Comparison of ENCODE assay signal across 15 cellular contexts in the genomic region with DNA sequence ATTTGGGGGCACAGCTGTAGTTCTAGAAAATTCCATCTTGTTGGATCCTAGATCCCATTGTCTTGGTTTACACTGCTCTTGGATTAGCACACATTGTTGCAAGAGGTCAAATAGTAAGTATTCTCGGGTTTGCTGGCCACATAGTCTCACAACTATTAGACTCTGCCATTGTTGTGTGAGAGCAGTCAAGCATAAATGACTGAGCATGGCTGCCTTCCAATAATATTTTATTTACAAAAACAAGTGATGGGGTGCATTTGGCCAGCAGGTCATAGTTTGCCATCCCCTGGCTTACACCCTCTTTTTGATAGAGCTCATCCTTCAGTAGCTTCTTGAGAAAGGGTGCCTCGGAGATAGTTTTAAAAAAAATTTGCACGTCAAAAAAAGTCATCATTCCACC.
DNase-seq lines count a peak whose midpoint lies in the region; ATAC-seq and TF ChIP-seq lines count a peak whose summit lies in the region.
"Had no signal": no experiment of that assay in that cellular context is flagged by ENCODE, and none has a peak within 500 bp of the region (broad histone marks: within the 10 kb centered on the region; RNA-seq: fewer than 3 reads in every experiment).

No MANE protein-coding gene starts in this region.

- no peak overlapping the region for H3K27ac ChIP-seq in BLaER1
- H3K27ac ChIP-seq: GM23248 had no signal

- no peak overlapping the region for H3K4me3 Mint-ChIP-seq in WTC11
- H3K4me3 Mint-ChIP-seq: CD14-positive monocyte; CD4-positive, alpha-beta memory T cell had no signal

- no peak for TF ChIP-seq POLR2A in erythroblast (IDR thresholded peaks at IDR 0.05; ENCODE audit: low read length)

- H3K9me3 Mint-ChIP-seq in WTC11, result peaks cover 11% of the 10 kb centered on the region

- H3K27ac Mint-ChIP-seq in WTC11, result 0 out of 2 replicates have a peak overlapping the region, but pooled peaks have one; percentile 30
- H3K27ac Mint-ChIP-seq: CD14-positive monocyte had no signal

- peak overlapping the region; percentile 6 for H3K4me2 ChIP-seq in BLaER1

- CTCF ChIA-PET in WTC11 (lab: Charles Lee), result interaction anchor here (1.2 to 2.3 kb wide), 2 partner anchors 39 to 294 kb away, joined by 5 to 11 read pairs; no protein-coding TSS in a partner anchor

- no peak for TF ChIP-seq CTCF in WTC11 (IDR thresholded peaks at IDR 0.05)

- peaks cover 10% of the 10 kb centered on the region for H3K9me3 ChIP-seq in BLaER1
- H3K9me3 ChIP-seq: BE2C had no signal

- DNase-seq in NCI-H1105 treated with DMSO at 0.1 percent for 48 hours (lab: John Stamatoyannopoulos, UW) (peak; percentile 39), NCI-H1105 (lab: John Stamatoyannopoulos, UW) (no peak), WTC11 (ENCODE audit: low spot score) (no peak), erythroblast (lab: John Stamatoyannopoulos, UW) (no peak), NCI-H510A treated with DMSO at 0.1 percent for 48 hours (lab: John Stamatoyannopoulos, UW) (no peak), SW 1271 (lab: John Stamatoyannopoulos, UW) (no peak)
- DNase-seq: 8988T; BE2C; CD4-positive, alpha-beta memory T cell; GM23248; HCEC 1CT; IMR-90; KBM-7 had no signal

- H3K4me1 ChIP-seq in BLaER1, result peaks cover 13% of the 10 kb centered on the region
- H3K4me1 ChIP-seq: BE2C had no signal

- peaks cover 16% of the 10 kb centered on the region for H3K4me1 Mint-ChIP-seq in WTC11
- H3K4me1 Mint-ChIP-seq: CD4-positive, alpha-beta memory T cell had no signal

- peaks cover 9% of the 10 kb centered on the region for H3K36me3 Mint-ChIP-seq in WTC11
- H3K36me3 Mint-ChIP-seq: CD14-positive monocyte; CD4-positive, alpha-beta memory T cell had no signal

- no peak overlapping the region for H3K9ac ChIP-seq in BLaER1
- H3K9ac ChIP-seq: GM23248 had no signal

- no peaks in the 10 kb centered on the region for H4K20me1 ChIP-seq in BLaER1

- H3K36me3 ChIP-seq in BLaER1, result no peaks in the 10 kb centered on the region
- H3K36me3 ChIP-seq: BE2C had no signal

- POLR2A ChIA-PET in WTC11 (lab: Charles Lee), result no interaction called here

- H3K27me3 Mint-ChIP-seq in WTC11 (ENCODE audit: low read depth), result peaks cover 9% of the 10 kb centered on the region

- H3K27me3 ChIP-seq in BLaER1, result no peaks in the 10 kb centered on the region
- H3K27me3 ChIP-seq: BE2C had no signal

- H3K4me3 ChIP-seq in BLaER1, result no peak overlapping the region
- H3K4me3 ChIP-seq: GM23248 had no signal

- ATAC-seq in WTC11, result no peak

TF ChIP-seq in WTC11, 78 proteins besides CTCF, POLR2A, EP300 and RAD21 (continues in another document):
- TF ChIP-seq NR3C1 (CRISPR knock-in tag; conservative IDR thresholded peaks at IDR 0.05; ENCODE audit: low read depth) (no peak), NFYB (CRISPR knock-in tag; conservative IDR thresholded peaks at IDR 0.05; ENCODE audit: low read depth) (no peak), IRF2 (CRISPR knock-in tag; IDR thresholded peaks at IDR 0.05; ENCODE audit: borderline replicate concordance, low read depth) (no peak), RELA (CRISPR knock-in tag; IDR thresholded peaks at IDR 0.05; ENCODE audit: borderline replicate concordance) (no peak), JAZF1 (CRISPR knock-in tag; IDR thresholded peaks at IDR 0.05) (no peak), IRF1 (CRISPR knock-in tag; IDR thresholded peaks at IDR 0.05) (no peak), ZNF671 (CRISPR knock-in tag; IDR thresholded peaks at IDR 0.05) (no peak), EMX1 (CRISPR knock-in tag; IDR thresholded peaks at IDR 0.05) (no peak), CREB1 (CRISPR knock-in tag; IDR thresholded peaks at IDR 0.05) (no peak), NFATC4 (CRISPR knock-in tag; IDR thresholded peaks at IDR 0.05) (no peak), ZNF121 (CRISPR knock-in tag; IDR thresholded peaks at IDR 0.05) (no peak)
- TF ChIP-seq, protein P1, sequence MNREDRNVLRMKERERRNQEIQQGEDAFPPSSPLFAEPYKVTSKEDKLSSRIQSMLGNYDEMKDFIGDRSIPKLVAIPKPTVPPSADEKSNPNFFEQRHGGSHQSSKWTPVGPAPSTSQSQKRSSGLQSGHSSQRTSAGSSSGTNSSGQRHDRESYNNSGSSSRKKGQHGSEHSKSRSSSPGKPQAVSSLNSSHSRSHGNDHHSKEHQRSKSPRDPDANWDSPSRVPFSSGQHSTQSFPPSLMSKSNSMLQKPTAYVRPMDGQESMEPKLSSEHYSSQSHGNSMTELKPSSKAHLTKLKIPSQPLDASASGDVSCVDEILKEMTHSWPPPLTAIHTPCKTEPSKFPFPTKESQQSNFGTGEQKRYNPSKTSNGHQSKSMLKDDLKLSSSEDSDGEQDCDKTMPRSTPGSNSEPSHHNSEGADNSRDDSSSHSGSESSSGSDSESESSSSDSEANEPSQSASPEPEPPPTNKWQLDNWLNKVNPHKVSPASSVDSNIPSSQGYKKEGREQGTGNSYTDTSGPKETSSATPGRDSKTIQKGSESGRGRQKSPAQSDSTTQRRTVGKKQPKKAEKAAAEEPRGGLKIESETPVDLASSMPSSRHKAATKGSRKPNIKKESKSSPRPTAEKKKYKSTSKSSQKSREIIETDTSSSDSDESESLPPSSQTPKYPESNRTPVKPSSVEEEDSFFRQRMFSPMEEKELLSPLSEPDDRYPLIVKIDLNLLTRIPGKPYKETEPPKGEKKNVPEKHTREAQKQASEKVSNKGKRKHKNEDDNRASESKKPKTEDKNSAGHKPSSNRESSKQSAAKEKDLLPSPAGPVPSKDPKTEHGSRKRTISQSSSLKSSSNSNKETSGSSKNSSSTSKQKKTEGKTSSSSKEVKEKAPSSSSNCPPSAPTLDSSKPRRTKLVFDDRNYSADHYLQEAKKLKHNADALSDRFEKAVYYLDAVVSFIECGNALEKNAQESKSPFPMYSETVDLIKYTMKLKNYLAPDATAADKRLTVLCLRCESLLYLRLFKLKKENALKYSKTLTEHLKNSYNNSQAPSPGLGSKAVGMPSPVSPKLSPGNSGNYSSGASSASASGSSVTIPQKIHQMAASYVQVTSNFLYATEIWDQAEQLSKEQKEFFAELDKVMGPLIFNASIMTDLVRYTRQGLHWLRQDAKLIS (CRISPR knock-in tag; IDR thresholded peaks at IDR 0.05; ENCODE audit: borderline replicate concordance), result no peak
- TF ChIP-seq, protein P2, sequence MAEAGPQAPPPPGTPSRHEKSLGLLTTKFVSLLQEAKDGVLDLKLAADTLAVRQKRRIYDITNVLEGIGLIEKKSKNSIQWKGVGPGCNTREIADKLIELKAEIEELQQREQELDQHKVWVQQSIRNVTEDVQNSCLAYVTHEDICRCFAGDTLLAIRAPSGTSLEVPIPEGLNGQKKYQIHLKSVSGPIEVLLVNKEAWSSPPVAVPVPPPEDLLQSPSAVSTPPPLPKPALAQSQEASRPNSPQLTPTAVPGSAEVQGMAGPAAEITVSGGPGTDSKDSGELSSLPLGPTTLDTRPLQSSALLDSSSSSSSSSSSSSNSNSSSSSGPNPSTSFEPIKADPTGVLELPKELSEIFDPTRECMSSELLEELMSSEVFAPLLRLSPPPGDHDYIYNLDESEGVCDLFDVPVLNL (CRISPR knock-in tag; IDR thresholded peaks at IDR 0.05; ENCODE audit: borderline replicate concordance, low read depth), result no peak
- TF ChIP-seq, protein P3, sequence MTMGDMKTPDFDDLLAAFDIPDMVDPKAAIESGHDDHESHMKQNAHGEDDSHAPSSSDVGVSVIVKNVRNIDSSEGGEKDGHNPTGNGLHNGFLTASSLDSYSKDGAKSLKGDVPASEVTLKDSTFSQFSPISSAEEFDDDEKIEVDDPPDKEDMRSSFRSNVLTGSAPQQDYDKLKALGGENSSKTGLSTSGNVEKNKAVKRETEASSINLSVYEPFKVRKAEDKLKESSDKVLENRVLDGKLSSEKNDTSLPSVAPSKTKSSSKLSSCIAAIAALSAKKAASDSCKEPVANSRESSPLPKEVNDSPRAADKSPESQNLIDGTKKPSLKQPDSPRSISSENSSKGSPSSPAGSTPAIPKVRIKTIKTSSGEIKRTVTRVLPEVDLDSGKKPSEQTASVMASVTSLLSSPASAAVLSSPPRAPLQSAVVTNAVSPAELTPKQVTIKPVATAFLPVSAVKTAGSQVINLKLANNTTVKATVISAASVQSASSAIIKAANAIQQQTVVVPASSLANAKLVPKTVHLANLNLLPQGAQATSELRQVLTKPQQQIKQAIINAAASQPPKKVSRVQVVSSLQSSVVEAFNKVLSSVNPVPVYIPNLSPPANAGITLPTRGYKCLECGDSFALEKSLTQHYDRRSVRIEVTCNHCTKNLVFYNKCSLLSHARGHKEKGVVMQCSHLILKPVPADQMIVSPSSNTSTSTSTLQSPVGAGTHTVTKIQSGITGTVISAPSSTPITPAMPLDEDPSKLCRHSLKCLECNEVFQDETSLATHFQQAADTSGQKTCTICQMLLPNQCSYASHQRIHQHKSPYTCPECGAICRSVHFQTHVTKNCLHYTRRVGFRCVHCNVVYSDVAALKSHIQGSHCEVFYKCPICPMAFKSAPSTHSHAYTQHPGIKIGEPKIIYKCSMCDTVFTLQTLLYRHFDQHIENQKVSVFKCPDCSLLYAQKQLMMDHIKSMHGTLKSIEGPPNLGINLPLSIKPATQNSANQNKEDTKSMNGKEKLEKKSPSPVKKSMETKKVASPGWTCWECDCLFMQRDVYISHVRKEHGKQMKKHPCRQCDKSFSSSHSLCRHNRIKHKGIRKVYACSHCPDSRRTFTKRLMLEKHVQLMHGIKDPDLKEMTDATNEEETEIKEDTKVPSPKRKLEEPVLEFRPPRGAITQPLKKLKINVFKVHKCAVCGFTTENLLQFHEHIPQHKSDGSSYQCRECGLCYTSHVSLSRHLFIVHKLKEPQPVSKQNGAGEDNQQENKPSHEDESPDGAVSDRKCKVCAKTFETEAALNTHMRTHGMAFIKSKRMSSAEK (CRISPR knock-in tag; IDR thresholded peaks at IDR 0.05; ENCODE audit: borderline replicate concordance), result no peak
- TF ChIP-seq, protein P4, sequence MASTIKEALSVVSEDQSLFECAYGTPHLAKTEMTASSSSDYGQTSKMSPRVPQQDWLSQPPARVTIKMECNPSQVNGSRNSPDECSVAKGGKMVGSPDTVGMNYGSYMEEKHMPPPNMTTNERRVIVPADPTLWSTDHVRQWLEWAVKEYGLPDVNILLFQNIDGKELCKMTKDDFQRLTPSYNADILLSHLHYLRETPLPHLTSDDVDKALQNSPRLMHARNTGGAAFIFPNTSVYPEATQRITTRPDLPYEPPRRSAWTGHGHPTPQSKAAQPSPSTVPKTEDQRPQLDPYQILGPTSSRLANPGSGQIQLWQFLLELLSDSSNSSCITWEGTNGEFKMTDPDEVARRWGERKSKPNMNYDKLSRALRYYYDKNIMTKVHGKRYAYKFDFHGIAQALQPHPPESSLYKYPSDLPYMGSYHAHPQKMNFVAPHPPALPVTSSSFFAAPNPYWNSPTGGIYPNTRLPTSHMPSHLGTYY (CRISPR knock-in tag; IDR thresholded peaks at IDR 0.05), result no peak
